Comparison of ENCODE assay signal across 16 cellular contexts in the genomic region with DNA sequence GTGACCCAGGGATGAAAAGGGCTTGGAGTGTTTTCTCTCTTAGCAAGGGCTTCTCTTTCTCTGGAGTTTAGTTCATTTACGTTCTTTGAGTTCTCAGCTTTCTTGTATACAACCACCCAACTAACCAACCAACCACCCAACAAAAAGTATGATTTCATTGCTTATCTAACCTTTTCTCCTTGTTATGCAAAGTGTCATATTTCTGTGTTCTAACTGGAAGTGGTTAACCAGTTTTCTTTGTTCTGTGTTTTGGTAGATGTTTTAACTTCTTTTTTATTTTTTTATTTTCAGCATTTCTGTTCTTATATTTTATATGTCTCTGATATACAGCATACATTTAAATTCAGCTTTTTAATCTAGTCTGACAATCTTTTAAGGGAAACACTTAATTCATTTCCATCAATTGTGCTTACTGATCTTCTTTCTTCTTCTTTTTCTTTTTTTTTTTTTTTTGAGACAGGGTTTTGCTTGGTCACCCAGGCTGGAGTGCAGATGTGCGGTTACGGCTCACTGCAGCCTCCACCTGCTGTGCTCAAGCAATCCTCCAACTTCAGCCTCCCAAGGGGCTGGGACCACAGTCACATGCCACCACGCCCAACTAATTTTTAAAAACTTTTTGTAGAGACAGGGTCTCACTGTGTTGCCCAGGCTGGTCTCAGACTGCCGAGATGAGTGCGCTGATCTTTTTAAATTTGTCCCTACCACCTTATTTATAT. TPM values are rescaled to one million over a fixed set of nuclear protein-coding genes. Genes with fewer than 3 reads are reported as not detected.
DNase-seq lines count a peak whose midpoint lies in the region; ATAC-seq and TF ChIP-seq lines count a peak whose summit lies in the region.
"Had no signal": no experiment of that assay in that cellular context is flagged by ENCODE, and none has a peak within 500 bp of the region (broad histone marks: within the 10 kb centered on the region; RNA-seq: fewer than 3 reads in every experiment).

No MANE protein-coding gene starts in this region.

- POLR2A ChIA-PET in activated CD4-positive, alpha-beta memory T cell treated with anti-CD3 and anti-CD28 coated beads, Interleukin-2, amount 10 ng/mL, durations not matched to agents 7 days and 5 days (lab: Charles Lee), result interaction anchor here (1.5 kb wide), 1 partner anchor 31 kb away, joined by 5 read pairs; no protein-coding TSS in a partner anchor
- POLR2A ChIA-PET in activated CD4-positive, alpha-beta memory T cell treated with anti-CD3 and anti-CD28 coated beads for 36 hours (lab: Charles Lee), result no interaction called here

- peaks cover 44% of the 10 kb centered on the region for H4K20me1 ChIP-seq in neural progenitor cell (ENCODE audit: low read depth)

- H3K27ac Mint-ChIP-seq in activated CD4-positive, alpha-beta memory T cell treated with anti-CD3 and anti-CD28 coated beads, Interleukin-2, amount 10 ng/mL, durations not matched to agents 7 days and 5 days, result peak overlapping the region; percentile 37
- H3K27ac Mint-ChIP-seq in activated CD4-positive, alpha-beta memory T cell treated with anti-CD3 and anti-CD28 coated beads for 36 hours, result no peak overlapping the region
- H3K27ac Mint-ChIP-seq in IgD-negative memory B cell (peak overlapping the region; percentile 60 to 87 (median 66)), neural progenitor cell (no peak overlapping the region)
- H3K27ac Mint-ChIP-seq: nephron had no signal

- WGBS in esophagus muscularis mucosa, result 91% methylated on average over 6 of the region's 6 CpGs

- peaks cover 7% of the 10 kb centered on the region for H3K9me3 Mint-ChIP-seq in activated CD4-positive, alpha-beta memory T cell treated with anti-CD3 and anti-CD28 coated beads, Interleukin-2, amount 10 ng/mL, durations not matched to agents 7 days and 5 days
- H3K9me3 Mint-ChIP-seq in activated CD4-positive, alpha-beta memory T cell treated with anti-CD3 and anti-CD28 coated beads for 36 hours, result peaks cover 11% of the 10 kb centered on the region
- peaks cover 0 to 8% (median 3%) of the 10 kb centered on the region in 3 donors for H3K9me3 Mint-ChIP-seq in IgD-negative memory B cell
- peaks cover 32% of the 10 kb centered on the region for H3K9me3 Mint-ChIP-seq in neural progenitor cell

- H3K27me3 Mint-ChIP-seq in activated CD4-positive, alpha-beta memory T cell treated with anti-CD3 and anti-CD28 coated beads, Interleukin-2, amount 10 ng/mL, durations not matched to agents 7 days and 5 days, result no peaks in the 10 kb centered on the region
- H3K27me3 Mint-ChIP-seq in activated CD4-positive, alpha-beta memory T cell treated with anti-CD3 and anti-CD28 coated beads for 36 hours, result no peaks in the 10 kb centered on the region
- H3K27me3 Mint-ChIP-seq in IgD-negative memory B cell (no peaks in the 10 kb centered on the region), neural progenitor cell (ENCODE audit: insufficient read depth, low read depth) (peaks cover 3% of the 10 kb centered on the region)

- peaks cover 100% of the 10 kb centered on the region for H3K79me2 ChIP-seq in neural progenitor cell (ENCODE audit: low read depth)

- no peaks in the 10 kb centered on the region for H3K9me3 ChIP-seq in neural progenitor cell (ENCODE audit: low read depth)
- peaks cover 0 to 12% (median 0%) of the 10 kb centered on the region in 4 donors for H3K9me3 ChIP-seq in esophagus muscularis mucosa

- intact Hi-C loops in activated CD4-positive, alpha-beta memory T cell treated with anti-CD3 and anti-CD28 coated beads for 36 hours (cut with micrococcal nuclease), result loop anchor here (2.0 kb wide), 1 partner anchor 13 kb away; no protein-coding TSS in a partner anchor
- intact Hi-C loops in esophagus muscularis mucosa (cut with DNase I), result no loop called here

- peaks cover 18% of the 10 kb centered on the region for H3K36me3 Mint-ChIP-seq in activated CD4-positive, alpha-beta memory T cell treated with anti-CD3 and anti-CD28 coated beads, Interleukin-2, amount 10 ng/mL, durations not matched to agents 7 days and 5 days (ENCODE audit: low read depth)
- H3K36me3 Mint-ChIP-seq in activated CD4-positive, alpha-beta memory T cell treated with anti-CD3 and anti-CD28 coated beads for 36 hours, result peaks cover 14% of the 10 kb centered on the region
- peaks cover 10% of the 10 kb centered on the region for H3K36me3 Mint-ChIP-seq in IgD-negative memory B cell
- H3K36me3 Mint-ChIP-seq in neural progenitor cell, result peaks cover 30% of the 10 kb centered on the region

- no peak for DNase-seq in activated CD4-positive, alpha-beta memory T cell treated with anti-CD3 and anti-CD28 coated beads, Interleukin-2, amount 10 ng/mL, durations not matched to agents 7 days and 5 days
- DNase-seq in activated CD4-positive, alpha-beta memory T cell treated with anti-CD3 and anti-CD28 coated beads for 36 hours, result no peak
- DNase-seq in astrocyte of the spinal cord (ENCODE audit: low read depth, low spot score), result peak; percentile 45
- no peak for DNase-seq in neural progenitor cell (ENCODE audit: low spot score)
- DNase-seq in esophagus muscularis mucosa (ENCODE audit: extremely low spot score), result no peak
- no peak for DNase-seq in GM19240 (ENCODE audit: insufficient read length, low spot score)
- DNase-seq: activated CD4-positive, alpha-beta T cell treated with anti-CD3 and anti-CD28 coated beads, Interleukin-2, amount 50 U/mL, for 4 hours; activated effector memory CD4-positive, alpha-beta T cell treated with Interleukin-2 at 50 U/mL for 16 hours; brain microvascular endothelial cell; COR-L47; GF-D8; NCI-H774; retina had no signal

- no peak for TF ChIP-seq POLR2A in esophagus muscularis mucosa (IDR thresholded peaks at IDR 0.05; ENCODE audit: low read depth)

- H3K4me1 ChIP-seq in neural progenitor cell (peaks cover 18% of the 10 kb centered on the region), esophagus muscularis mucosa (peaks cover 0 to 11% (median 4%) of the 10 kb centered on the region in 4 donors)

- TF ChIP-seq CTCF in astrocyte of the spinal cord (IDR thresholded peaks at IDR 0.05; ENCODE audit: low read depth, low read length) (no peak), neural progenitor cell (IDR thresholded peaks at IDR 0.05) (no peak), esophagus muscularis mucosa (IDR thresholded peaks at IDR 0.05) (no peak)

- in situ Hi-C loops in astrocyte of the spinal cord (cut with HindIII; ENCODE audit: low sequenced_read_pairs), result no loop called here

- H3K4me2 ChIP-seq in neural progenitor cell, result no peak overlapping the region

- H3K27ac ChIP-seq in neural progenitor cell, result peak overlapping the region; percentile 61
- no peak overlapping the region for H3K27ac ChIP-seq in esophagus muscularis mucosa (replicated peaks in 1 of 4)
- H3K27ac ChIP-seq: brain microvascular endothelial cell had no signal

- no peak for TF ChIP-seq EP300 in esophagus muscularis mucosa (IDR thresholded peaks at IDR 0.05)

- H3K4me1 Mint-ChIP-seq in activated CD4-positive, alpha-beta memory T cell treated with anti-CD3 and anti-CD28 coated beads, Interleukin-2, amount 10 ng/mL, durations not matched to agents 7 days and 5 days, result peaks cover 25% of the 10 kb centered on the region
- peaks cover 45% of the 10 kb centered on the region for H3K4me1 Mint-ChIP-seq in activated CD4-positive, alpha-beta memory T cell treated with anti-CD3 and anti-CD28 coated beads for 36 hours (ENCODE audit: low read depth)
- H3K4me1 Mint-ChIP-seq in IgD-negative memory B cell, result peaks cover 49 to 55% (median 49%) of the 10 kb centered on the region in 3 donors
- H3K4me1 Mint-ChIP-seq in neural progenitor cell, result no peaks in the 10 kb centered on the region
- H3K4me1 Mint-ChIP-seq: nephron had no signal

- no peak for ATAC-seq in HG03342 (IDR thresholded peaks at IDR 0.05; ENCODE audit: unreplicated experiment)

- CTCF ChIA-PET in activated CD4-positive, alpha-beta memory T cell treated with anti-CD3 and anti-CD28 coated beads, Interleukin-2, amount 10 ng/mL, durations not matched to agents 7 days and 5 days (lab: Charles Lee), result no interaction called here
- CTCF ChIA-PET in activated CD4-positive, alpha-beta memory T cell treated with anti-CD3 and anti-CD28 coated beads for 36 hours (lab: Charles Lee), result no interaction called here

- H3K27me3 ChIP-seq in neural progenitor cell (no peaks in the 10 kb centered on the region), esophagus muscularis mucosa (no peaks in the 10 kb centered on the region)
- H3K27me3 ChIP-seq: brain microvascular endothelial cell had no signal

- H3K4me3 Mint-ChIP-seq in activated CD4-positive, alpha-beta memory T cell treated with anti-CD3 and anti-CD28 coated beads, Interleukin-2, amount 10 ng/mL, durations not matched to agents 7 days and 5 days, result no peak overlapping the region
- no peak overlapping the region for H3K4me3 Mint-ChIP-seq in activated CD4-positive, alpha-beta memory T cell treated with anti-CD3 and anti-CD28 coated beads for 36 hours
- H3K4me3 Mint-ChIP-seq in IgD-negative memory B cell, result peak overlapping the region in 3 of 4 donors; percentile 6 to 65 (median 63)
- no peak overlapping the region for H3K4me3 Mint-ChIP-seq in neural progenitor cell
- H3K4me3 Mint-ChIP-seq: nephron had no signal

- peaks cover 9% of the 10 kb centered on the region for H3F3A ChIP-seq in neural progenitor cell (ENCODE audit: low read depth)

- H3K4me3 ChIP-seq in astrocyte of the spinal cord (ENCODE audit: low read depth, low read length) (no peak overlapping the region), neural progenitor cell (no peak overlapping the region), esophagus muscularis mucosa (no peak overlapping the region)

- H2AFZ ChIP-seq in neural progenitor cell (replicated peaks), result no peak overlapping the region

- no peaks in the 10 kb centered on the region for H3K36me3 ChIP-seq in neural progenitor cell
- no peaks in the 10 kb centered on the region for H3K36me3 ChIP-seq in esophagus muscularis mucosa
- H3K36me3 ChIP-seq: brain microvascular endothelial cell had no signal

- no peak overlapping the region for H3K9ac ChIP-seq in neural progenitor cell

RNA-seq across cellular contexts. Expression of a gene that starts 29.6 kb away (rescaled TPM):
- 10 to 100 TPM; 10.7 to 12.8 TPM for total RNA-seq in activated CD4-positive, alpha-beta memory T cell treated with anti-CD3 and anti-CD28 coated beads, Interleukin-2, amount 10 ng/mL, durations not matched to agents 7 days and 5 days
- total RNA-seq in activated CD4-positive, alpha-beta memory T cell treated with anti-CD3 and anti-CD28 coated beads for 36 hours, result 1 to 10 TPM; 6.8 to 8.3 TPM
- polyA plus RNA-seq in IgD-negative memory B cell, result 3.4 TPM
- 50.1 and 61.7 TPM in 2 replicates for total RNA-seq in neural progenitor cell (ENCODE audit: low replicate concordance)
- 10 to 100 TPM; 10.1 to 16.2 (median 12.6) TPM for total RNA-seq in esophagus muscularis mucosa

Comparison
In these comparisons a context has a peak if more than half of its experiments do, and no peak if none do; other contexts are left out.
1. H3K27ac Mint-ChIP-seq: peak in activated CD4-positive, alpha-beta memory T cell treated with anti-CD3 and anti-CD28 coated beads, Interleukin-2, amount 10 ng/mL, durations not matched to agents 7 days and 5 days (single experiment) and IgD-negative memory B cell (3 of 3); none in activated CD4-positive, alpha-beta memory T cell treated with anti-CD3 and anti-CD28 coated beads for 36 hours (single experiment) and neural progenitor cell (single experiment).
2. H3K4me3 Mint-ChIP-seq: peak in IgD-negative memory B cell (3 of 4); none in activated CD4-positive, alpha-beta memory T cell treated with anti-CD3 and anti-CD28 coated beads, Interleukin-2, amount 10 ng/mL, durations not matched to agents 7 days and 5 days (single experiment), activated CD4-positive, alpha-beta memory T cell treated with anti-CD3 and anti-CD28 coated beads for 36 hours (single experiment) and neural progenitor cell (single experiment).